In genomic region chr2:43840961-43841360, GRCh38 we compare ENCODE assay signal across 26 cellular contexts. TPM values are rescaled to one million over a fixed set of nuclear protein-coding genes. Genes with fewer than 3 reads are reported as not detected.
DNase-seq lines count a peak whose midpoint lies in the region; ATAC-seq lines count a peak whose summit lies in the region.
"Had no signal": no experiment of that assay in that cellular context is flagged by ENCODE, and none has a peak within 500 bp of the region (broad histone marks: within the 10 kb centered on the region; RNA-seq: fewer than 3 reads in every experiment).

No MANE protein-coding gene starts in this region.

- in situ Hi-C loops in G401 (cut with HindIII; ENCODE audit: low sequenced_read_pairs) = no loop called here

- no peak overlapping the region for H3K4me3 Mint-ChIP-seq in natural killer cell treated with Interleukin-12 subunit alpha and Interleukin-12 subunit beta and Interleukin-15 and Interleukin-18, amount 100 ng/mL, for 72 hours
- H3K4me3 Mint-ChIP-seq: activated naive CD4-positive, alpha-beta T cell treated with anti-CD3 and anti-CD28 coated beads for 36 hours; central memory CD8-positive, alpha-beta T cell; H9; memory B cell; T-helper 17 cell had no signal

- H3K4me1 Mint-ChIP-seq in natural killer cell treated with Interleukin-12 subunit alpha and Interleukin-12 subunit beta and Interleukin-15 and Interleukin-18, amount 100 ng/mL, for 72 hours (ENCODE audit: low read depth in 2 of 2) = no peaks in the 10 kb centered on the region
- H3K4me1 Mint-ChIP-seq: central memory CD8-positive, alpha-beta T cell; memory B cell; T-helper 17 cell had no signal

- H3K36me3 Mint-ChIP-seq in natural killer cell treated with Interleukin-12 subunit alpha and Interleukin-12 subunit beta and Interleukin-15 and Interleukin-18, amount 100 ng/mL, for 72 hours = no peaks in the 10 kb centered on the region
- H3K36me3 Mint-ChIP-seq: memory B cell had no signal

- no peak for ATAC-seq in natural killer cell treated with Interleukin-12 subunit alpha and Interleukin-12 subunit beta and Interleukin-15 and Interleukin-18, amount 100 ng/mL, for 72 hours
- ATAC-seq: left cardiac atrium, right cardiac atrium, T-helper 17 cell had no signal

- DNase-seq in G401 (ENCODE audit: low spot score) (peak; percentile 14), M059J (ENCODE audit: low read depth) (peak; percentile 16), iPS-NIHi11 (ENCODE audit: low spot score) (peak; percentile 6), putamen (ENCODE audit: low spot score) (peak; percentile 32), 8988T (no peak), NCI-H2029 treated with DMSO at 0.1 percent for 48 hours (lab: John Stamatoyannopoulos, UW) (no peak)
- no peak for DNase-seq in natural killer cell treated with Interleukin-12 subunit alpha and Interleukin-12 subunit beta and Interleukin-15 and Interleukin-18, amount 100 ng/mL, for 72 hours (ENCODE audit: low spot score)
- DNase-seq: activated CD4-positive, alpha-beta T cell treated with anti-CD3 and anti-CD28 coated beads, Interleukin-2, amount 50 U/mL, for 48 hours; activated CD8-positive, alpha-beta memory T cell treated with anti-CD3 and anti-CD28 coated beads, Interleukin-2, amount 50 U/mL, for 48 hours; activated naive CD4-positive, alpha-beta T cell treated with anti-CD3 and anti-CD28 coated beads for 36 hours; dermis blood vessel endothelial cell; H9; Karpas-422; left cardiac atrium; NCI-H1417 treated with DMSO at 0.1 percent for 48 hours; NCI-H2081 treated with DMSO at 0.1 percent for 48 hours; NCI-H226; NCI-H526 treated with DMSO at 0.1 percent for 48 hours; NK-92 treated with Interleukin-12 subunit alpha and Interleukin-12 subunit beta, amount 100 ng/mL, for 24 hours; right cardiac atrium; stimulated activated CD4-positive, alpha-beta T cell treated with anti-CD3 and anti-CD28 coated beads, Interleukin-2, amount 100 ng/mL, for 24 hours; stimulated activated CD8-positive, alpha-beta memory T cell treated with anti-CD3 and anti-CD28 coated beads, Interleukin-4, amount 100 ng/mL, for 48 hours; stomach; T-helper 17 cell had no signal

- H3K9me3 Mint-ChIP-seq in natural killer cell treated with Interleukin-12 subunit alpha and Interleukin-12 subunit beta and Interleukin-15 and Interleukin-18, amount 100 ng/mL, for 72 hours = no peaks in the 10 kb centered on the region
- H3K9me3 Mint-ChIP-seq: activated naive CD4-positive, alpha-beta T cell treated with anti-CD3 and anti-CD28 coated beads for 36 hours; central memory CD8-positive, alpha-beta T cell; H9; memory B cell had no signal

- H3K27ac Mint-ChIP-seq in natural killer cell treated with Interleukin-12 subunit alpha and Interleukin-12 subunit beta and Interleukin-15 and Interleukin-18, amount 100 ng/mL, for 72 hours = no peak overlapping the region
- H3K27ac Mint-ChIP-seq: activated naive CD4-positive, alpha-beta T cell treated with anti-CD3 and anti-CD28 coated beads for 36 hours; memory B cell; T-helper 17 cell had no signal

- no peaks in the 10 kb centered on the region for H3K27me3 Mint-ChIP-seq in natural killer cell treated with Interleukin-12 subunit alpha and Interleukin-12 subunit beta and Interleukin-15 and Interleukin-18, amount 100 ng/mL, for 72 hours

RNA-seq across cellular contexts. Expression of gene ABCG8, which starts 2.2 kb away (rescaled TPM):
- total RNA-seq in G401 (2014; rRNA removed; shearing (Covaris generic)) = not detected in 2 replicates
- not detected in 2 replicates for total RNA-seq in M059J (2014; rRNA removed; shearing (Covaris generic))
- not detected for total RNA-seq in natural killer cell treated with Interleukin-12 subunit alpha and Interleukin-12 subunit beta and Interleukin-15 and Interleukin-18, amount 100 ng/mL, for 72 hours
- total RNA-seq: activated naive CD4-positive, alpha-beta T cell treated with anti-CD3 and anti-CD28 coated beads for 36 hours; dermis blood vessel endothelial cell; H9; left cardiac atrium; right cardiac atrium; T-helper 17 cell had no signal

RNA-seq across cellular contexts. Expression of gene ABCG5, which starts 2.3 kb away (rescaled TPM):
- total RNA-seq in G401 (2014; rRNA removed; shearing (Covaris generic)) = not detected in 2 replicates
- total RNA-seq in M059J (2014; rRNA removed; shearing (Covaris generic)) = not detected in 2 replicates
- not detected for total RNA-seq in natural killer cell treated with Interleukin-12 subunit alpha and Interleukin-12 subunit beta and Interleukin-15 and Interleukin-18, amount 100 ng/mL, for 72 hours
- total RNA-seq: activated naive CD4-positive, alpha-beta T cell treated with anti-CD3 and anti-CD28 coated beads for 36 hours; dermis blood vessel endothelial cell; H9; left cardiac atrium; right cardiac atrium; T-helper 17 cell had no signal

Comparison
In these comparisons a context has a peak if more than half of its experiments do, and no peak if none do; other contexts are left out.
1. DNase-seq: peak in G401 (single experiment), M059J (single experiment), iPS-NIHi11 (single experiment) and putamen (single experiment); none in 8988T (single experiment), natural killer cell treated with Interleukin-12 subunit alpha and Interleukin-12 subunit beta and Interleukin-15 and Interleukin-18, amount 100 ng/mL, for 72 hours (single experiment) and NCI-H2029 treated with DMSO at 0.1 percent for 48 hours (single experiment).